Comparison of ENCODE assay signal across 2 cellular contexts in the genomic region with DNA sequence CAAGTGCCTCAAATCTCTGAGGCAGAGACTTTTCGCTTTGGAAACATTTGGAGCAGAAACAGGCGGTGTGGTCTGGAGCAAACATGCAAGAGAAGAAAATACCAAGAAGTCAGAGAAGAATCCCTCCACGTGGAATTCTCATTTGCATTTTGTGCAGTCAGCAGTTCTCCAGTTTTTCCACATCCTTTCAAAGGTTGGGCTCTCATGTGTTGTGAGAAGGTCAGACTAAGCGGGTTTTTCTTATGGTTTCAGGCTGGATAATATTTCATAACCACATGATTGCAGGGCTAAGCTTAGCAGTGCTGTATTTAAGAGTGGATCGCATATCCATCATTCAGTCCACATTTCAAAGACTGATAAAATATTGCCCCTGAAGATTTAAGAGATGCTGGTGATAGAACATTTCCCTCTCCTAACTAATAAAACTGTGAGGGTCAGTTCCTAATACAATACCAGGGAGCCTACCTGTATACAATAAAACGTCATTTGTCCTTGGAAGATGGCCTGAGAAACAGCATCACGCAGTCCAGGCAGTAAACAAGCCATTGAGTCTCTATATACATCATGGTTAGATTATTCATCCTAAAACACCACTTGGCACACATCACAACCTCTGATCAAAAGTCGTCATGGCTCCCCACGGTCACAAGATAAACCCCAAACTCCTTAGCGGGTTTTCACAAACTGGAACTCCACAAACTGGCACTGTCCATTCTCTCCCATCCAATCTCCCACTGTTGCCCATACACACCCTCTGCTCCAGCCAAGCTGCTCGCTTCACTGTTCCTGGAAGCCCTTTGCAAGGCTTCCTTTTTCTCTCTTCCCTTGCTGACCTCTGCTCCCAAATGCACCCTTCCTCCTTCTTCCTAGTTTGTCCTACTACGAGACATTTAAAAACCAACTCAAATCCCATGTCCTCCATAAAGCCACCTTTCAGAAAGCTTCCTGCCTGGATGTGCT.
TF ChIP-seq lines count a peak whose summit lies in the region.

No MANE protein-coding gene starts in this region.

TF ChIP-seq in GM12891, 5 proteins besides CTCF, POLR2A, EP300 and RAD21:
- TF ChIP-seq POU2F2 (IDR thresholded peaks at IDR 0.05; ENCODE audit: low read depth, low read length) (no peak), SPI1 (IDR thresholded peaks at IDR 0.05; ENCODE audit: low read depth, low read length) (no peak), PAX5 (IDR thresholded peaks at IDR 0.05; ENCODE audit: insufficient read depth, low read length, severe bottlenecking) (no peak), TAF1 (IDR thresholded peaks at IDR 0.05; ENCODE audit: low read depth, low read length) (no peak), POLR2AphosphoS5 (IDR thresholded peaks at IDR 0.05; ENCODE audit: low read depth, low read length) (no peak)

TF ChIP-seq in GM12878, 131 proteins besides CTCF, POLR2A, EP300 and RAD21:
- no peak for TF ChIP-seq ZNF24 (IDR thresholded peaks at IDR 0.05)
- TF ChIP-seq ZNF217 (IDR thresholded peaks at IDR 0.05) = no peak
- no peak for TF ChIP-seq HDGF (IDR thresholded peaks at IDR 0.05)
- no peak for TF ChIP-seq HDAC6 (IDR thresholded peaks at IDR 0.05; ENCODE audit: unreplicated experiment)
- TF ChIP-seq RUNX3 (IDR thresholded peaks at IDR 0.05; ENCODE audit: low read length) = peak; percentile 4; the same call in 1 of the 2 replicates
